Comparison of ENCODE assay signal across 10 cellular contexts in genomic region chr17:57868775-57869598, GRCh38. TPM values are rescaled to one million over a fixed set of nuclear protein-coding genes. Genes with fewer than 3 reads are reported as not detected.
A peak's percentile ranks its signal among the peaks of the same experiment; 100 is the strongest.
DNase-seq lines count a peak whose midpoint lies in the region; ATAC-seq, FAIRE-seq and TF ChIP-seq lines count a peak whose summit lies in the region.
"Had no signal": no experiment of that assay in that cellular context is flagged by ENCODE, and none has a peak within 500 bp of the region (broad histone marks: within the 10 kb centered on the region; RNA-seq: fewer than 3 reads in every experiment).

No MANE protein-coding gene starts in this region.

- no TSS peak for BruUV-seq in Panc1 (replicated peaks; lab: Mats Ljungman, UMichigan)

- H3K36me3 Mint-ChIP-seq in GM23338 (ENCODE audit: low read depth) = peaks cover 24% of the 10 kb centered on the region
- H3K36me3 Mint-ChIP-seq in activated CD4-positive, alpha-beta T cell treated with anti-CD3 and anti-CD28 coated beads, Interleukin-2, amount 10 ng/mL, durations not matched to agents 7 days and 5 days (ENCODE audit: low read depth) = no peaks in the 10 kb centered on the region

- H3K4me2 ChIP-seq in GM23338 = no peak overlapping the region; the same call in 1 of the 2 replicates

- peaks cover 28% of the 10 kb centered on the region for H3K4me1 ChIP-seq in GM23338 (ENCODE audit: insufficient read depth)
- H3K4me1 ChIP-seq in Panc1 (ENCODE audit: control insufficient read depth, insufficient read depth, low read length) = peaks cover 48% of the 10 kb centered on the region
- peaks cover 3 to 81% (median 42%) of the 10 kb centered on the region in 3 donors for H3K4me1 ChIP-seq in gastroesophageal sphincter
- peaks cover 0 to 15% of the 10 kb centered on the region in 2 donors for H3K4me1 ChIP-seq in small intestine (ENCODE audit: control insufficient read depth in 2 of 2, insufficient read depth in 1 of 2, low read depth in 1 of 2, low read length in 1 of 2)

- no peaks in the 10 kb centered on the region for H3K9me3 Mint-ChIP-seq in GM23338
- H3K9me3 Mint-ChIP-seq in activated CD4-positive, alpha-beta T cell treated with anti-CD3 and anti-CD28 coated beads, Interleukin-2, amount 10 ng/mL, durations not matched to agents 7 days and 5 days = no peaks in the 10 kb centered on the region

- H3K4me3 ChIP-seq in GM23338 (no peak overlapping the region), Panc1 (ENCODE audit: low read depth in 2 of 2, low read length in 2 of 2) (no peak overlapping the region), gastroesophageal sphincter (no peak overlapping the region), small intestine (ENCODE audit: low read depth in 1 of 2, low read length in 2 of 2) (no peak overlapping the region)

- H3K4me3 Mint-ChIP-seq in GM23338 = no peak overlapping the region
- no peak overlapping the region for H3K4me3 Mint-ChIP-seq in activated CD4-positive, alpha-beta T cell treated with anti-CD3 and anti-CD28 coated beads, Interleukin-2, amount 10 ng/mL, durations not matched to agents 7 days and 5 days

- H3F3A ChIP-seq in GM23338 (replicated peaks; ENCODE audit: low read depth) = no peaks in the 10 kb centered on the region

- H4K20me1 ChIP-seq in GM23338 (replicated peaks; ENCODE audit: insufficient read depth) = no peaks in the 10 kb centered on the region

- POLR2A ChIA-PET in Panc1 (lab: Charles Lee) = interaction anchor here (0.7 kb wide), 1 partner anchor 12 kb away, joined by 3 read pairs; no protein-coding TSS in a partner anchor
- POLR2A ChIA-PET in activated CD4-positive, alpha-beta T cell treated with anti-CD3 and anti-CD28 coated beads, Interleukin-2, amount 10 ng/mL, durations not matched to agents 7 days and 5 days (lab: Charles Lee) = no interaction called here

- CTCF ChIA-PET in Panc1 (lab: Charles Lee) = interaction anchor here (0.6 to 1.6 kb wide), 3 partner anchors 8 to 765 kb away, joined by 3 to 6 read pairs (median 3); no protein-coding TSS in a partner anchor
- CTCF ChIA-PET in activated CD4-positive, alpha-beta T cell treated with anti-CD3 and anti-CD28 coated beads, Interleukin-2, amount 10 ng/mL, durations not matched to agents 7 days and 5 days (lab: Charles Lee) = interaction anchor here (0.6 to 2.8 kb wide), 3 partner anchors 9 to 1459 kb away, joined by 3 to 12 read pairs (median 4); no protein-coding TSS in a partner anchor

- no peak for TF ChIP-seq CTCF in GM23338 (conservative IDR thresholded peaks at IDR 0.05; ENCODE audit: low read depth in 2 of 2)
- TF ChIP-seq CTCF in Panc1 (IDR thresholded peaks at IDR 0.05) = no peak
- no peak for TF ChIP-seq CTCF in gastroesophageal sphincter (IDR thresholded peaks at IDR 0.05)

- ATAC-seq in GM23338 (no peak), Panc1 (no peak), gastroesophageal sphincter (no peak)

- in situ Hi-C loops in Panc1 (cut with HindIII; ENCODE audit: low pct_unique_long_range_greater_than_20kb, low sequenced_read_pairs) = no loop called here

- peaks cover 53% of the 10 kb centered on the region for H3K4me1 Mint-ChIP-seq in GM23338
- H3K4me1 Mint-ChIP-seq in activated CD4-positive, alpha-beta T cell treated with anti-CD3 and anti-CD28 coated beads, Interleukin-2, amount 10 ng/mL, durations not matched to agents 7 days and 5 days = peaks cover 31% of the 10 kb centered on the region

- H3K36me3 ChIP-seq in GM23338 (ENCODE audit: insufficient read depth) (no peaks in the 10 kb centered on the region; the same call in 1 of the 2 replicates), Panc1 (ENCODE audit: control insufficient read depth, insufficient read depth, low read length) (peaks cover 3% of the 10 kb centered on the region; the same call in 1 of the 2 replicates), gastroesophageal sphincter (peaks cover 0 to 80% of the 10 kb centered on the region in 2 donors), small intestine (ENCODE audit: control insufficient read depth in 2 of 2, insufficient read depth in 2 of 2, low read length in 2 of 2) (no peaks in the 10 kb centered on the region)

- intact Hi-C loops in Panc1 (cut with micrococcal nuclease; ENCODE audit: unreplicated experiment) = no loop called here

- H3K27ac Mint-ChIP-seq in GM23338 = 0 out of 2 replicates have a peak overlapping the region, but pooled peaks have one; percentile 56
- no peak overlapping the region for H3K27ac Mint-ChIP-seq in activated CD4-positive, alpha-beta T cell treated with anti-CD3 and anti-CD28 coated beads, Interleukin-2, amount 10 ng/mL, durations not matched to agents 7 days and 5 days

- peaks cover 8% of the 10 kb centered on the region for H3K27me3 Mint-ChIP-seq in GM23338 (ENCODE audit: insufficient read depth, low read depth, poor library complexity)
- H3K27me3 Mint-ChIP-seq in activated CD4-positive, alpha-beta T cell treated with anti-CD3 and anti-CD28 coated beads, Interleukin-2, amount 10 ng/mL, durations not matched to agents 7 days and 5 days = peaks cover 13% of the 10 kb centered on the region

- H3K79me2 ChIP-seq in GM23338 (replicated peaks; ENCODE audit: insufficient read depth) = no peaks in the 10 kb centered on the region

- H3K27ac ChIP-seq in GM23338 (ENCODE audit: low read depth) (no peak overlapping the region), Panc1 (ENCODE audit: low read length) (peak overlapping the region; percentile 50), gastroesophageal sphincter (peak overlapping the region; percentile 68 to 99 (median 94)), small intestine (ENCODE audit: low read depth in 1 of 2, low read length in 1 of 2) (peak overlapping the region in 1 of 2 donors; percentile 58)

- WGBS in gastroesophageal sphincter (ENCODE audit: low coverage in 1 of 2), 2 donors = 17 to 78% methylated on average over 1 to 4 of the region's 17 CpGs
- 56 to 64% (median 63%) methylated on average over 17 of the region's 17 CpGs for WGBS in small intestine, 3 donors

- no peak for DNase-seq in GM23338 (ENCODE audit: low spot score)
- no peak for DNase-seq in Panc1 (ENCODE audit: low read depth, low spot score)
- DNase-seq in small intestine = peak; percentile 52
- DNase-seq in NCI-H2107 (lab: John Stamatoyannopoulos, UW) = no peak
- DNase-seq in SKM-1 treated with dmso at 0.1 percent for 144 hours (lab: John Stamatoyannopoulos, UW; ENCODE audit: unreplicated experiment) = no peak
- no peak for DNase-seq in activated CD4-positive, alpha-beta T cell treated with anti-CD3 and anti-CD28 coated beads for 1 hour
- no peak for DNase-seq in activated CD4-positive, alpha-beta T cell treated with anti-CD3 and anti-CD28 coated beads, Interleukin-2, amount 10 ng/mL, durations not matched to agents 7 days and 5 days
- DNase-seq: stimulated activated CD4-positive, alpha-beta T cell treated with anti-CD3 and anti-CD28 coated beads, Interleukin-4, amount 100 ng/mL, for 24 hours had no signal

- no peak for FAIRE-seq in small intestine (lab: Jason Lieb, UNC)
- FAIRE-seq: colon had no signal

- no peaks in the 10 kb centered on the region for H3K9me3 ChIP-seq in Panc1 (ENCODE audit: control insufficient read depth, insufficient read depth, low read depth, low read length)
- H3K9me3 ChIP-seq in gastroesophageal sphincter = no peaks in the 10 kb centered on the region
- H3K9me3 ChIP-seq in small intestine (ENCODE audit: control insufficient read depth, low read depth) = no peaks in the 10 kb centered on the region

- H2AFZ ChIP-seq in GM23338 = peak overlapping the region; percentile 63; the same call in 1 of the 2 replicates

- H3K27me3 ChIP-seq in GM23338 (ENCODE audit: insufficient read depth) (no peaks in the 10 kb centered on the region), Panc1 (ENCODE audit: control insufficient read depth, insufficient read depth, low read length) (no peaks in the 10 kb centered on the region), gastroesophageal sphincter (no peaks in the 10 kb centered on the region), small intestine (ENCODE audit: control insufficient read depth in 2 of 2, insufficient read depth in 2 of 2, low read length in 2 of 2) (no peaks in the 10 kb centered on the region)

- no peak for TF ChIP-seq POLR2A in gastroesophageal sphincter (IDR thresholded peaks at IDR 0.05)

- H3K9me2 ChIP-seq in GM23338 (ENCODE audit: insufficient read depth) = no peaks in the 10 kb centered on the region

- no peak for TF ChIP-seq EP300 in gastroesophageal sphincter (IDR thresholded peaks at IDR 0.05)

TF ChIP-seq in GM23338, 12 proteins besides CTCF, POLR2A, EP300 and RAD21 (continues in another document):
- TF ChIP-seq REST (IDR thresholded peaks at IDR 0.05; ENCODE audit: unreplicated experiment) = no peak
- no peak for TF ChIP-seq CREB1 (CRISPR knock-in tag; IDR thresholded peaks at IDR 0.05; ENCODE audit: low read depth)

RNA-seq across cellular contexts. Expression of gene MRPS23, which starts 19.1 kb away (rescaled TPM):
- 38.0 and 53.2 TPM in 2 replicates for total RNA-seq in GM23338 (2014; rRNA removed; shearing (Covaris generic))
- polyA plus RNA-seq in GM23338 (2016; fragmentation: Nextera tagmentation; extraction: Ambion mirVana) = 65.5 and 74.5 TPM in 2 replicates
- total RNA-seq in Panc1 (2021; ENCODE audit: unreplicated experiment) = 85.4 TPM
- 76.8 TPM for polyA plus RNA-seq in Panc1 (2012; ENCODE audit: insufficient read length)
- 10 to 100 TPM; 23.0 to 24.8 (median 24.5) TPM for total RNA-seq in gastroesophageal sphincter
- 10 to 100 TPM; 15.4 to 49.8 (median 15.9) TPM for polyA plus RNA-seq in small intestine
- 10 to 100 TPM; 27.1 to 38.4 TPM for total RNA-seq in activated CD4-positive, alpha-beta T cell treated with anti-CD3 and anti-CD28 coated beads, Interleukin-2, amount 10 ng/mL, durations not matched to agents 7 days and 5 days
